In the genomic region with DNA sequence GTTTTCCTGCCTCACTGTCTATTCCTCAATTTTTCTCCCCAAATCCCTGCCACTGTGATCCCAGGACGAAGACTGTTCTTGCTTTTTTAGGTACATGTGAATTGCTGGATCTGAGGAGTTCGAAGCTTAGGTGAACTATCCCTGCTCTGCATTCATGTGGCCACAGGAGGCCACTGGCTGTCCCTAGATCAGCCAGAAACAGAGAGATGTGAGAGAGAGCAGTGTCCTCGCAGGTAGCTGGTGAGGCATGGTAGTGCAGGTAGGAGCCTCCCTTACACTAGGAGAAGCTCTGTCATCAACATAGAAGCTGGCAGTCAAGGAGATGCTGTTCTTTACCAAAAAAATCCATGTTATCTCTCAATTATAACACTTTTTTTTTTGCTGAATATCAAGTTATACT, we compare ENCODE assay signal across 11 cellular contexts.
DNase-seq lines count a peak whose midpoint lies in the region; ATAC-seq, FAIRE-seq and TF ChIP-seq lines count a peak whose summit lies in the region.
"Had no signal": no experiment of that assay in that cellular context is flagged by ENCODE, and none has a peak within 500 bp of the region (broad histone marks: within the 10 kb centered on the region; RNA-seq: fewer than 3 reads in every experiment).

No MANE protein-coding gene starts in this region.

- H3K36me3 Mint-ChIP-seq in CD4-positive, alpha-beta T cell (ENCODE audit: low read depth) = peaks cover 71% of the 10 kb centered on the region

- H3K27me3 Mint-ChIP-seq in CD4-positive, alpha-beta T cell = no peaks in the 10 kb centered on the region

- FAIRE-seq in GM12891 (lab: Jason Lieb, UNC) = peak; percentile 20

- no peak overlapping the region for H3K4me3 Mint-ChIP-seq in CD4-positive, alpha-beta T cell

- intact Hi-C loops in CD4-positive, alpha-beta T cell (cut with DNase I, micrococcal nuclease) = loop anchor here in 1 of 2 experiments (5.0 kb wide), 1 partner anchor 1569 kb away; no protein-coding TSS in a partner anchor

- POLR2A ChIA-PET in CD4-positive, alpha-beta T cell (lab: Charles Lee) = interaction anchor here (0.7 to 1.3 kb wide), 4 partner anchors 10 to 70 kb away, joined by 3 to 4 read pairs (median 3); no protein-coding TSS in a partner anchor

- no peaks in the 10 kb centered on the region for H3K9me3 ChIP-seq in CD4-positive, alpha-beta T cell (ENCODE audit: control insufficient read depth, low read length)
- H3K9me3 ChIP-seq: gastroesophageal sphincter, psoas muscle had no signal

- H3K27ac Mint-ChIP-seq in CD4-positive, alpha-beta T cell = peak overlapping the region; percentile 16

- H3K27me3 ChIP-seq in CD4-positive, alpha-beta T cell (ENCODE audit: control insufficient read depth, insufficient read depth, low read length) = no peaks in the 10 kb centered on the region
- H3K27me3 ChIP-seq: gastroesophageal sphincter had no signal

- no peak for TF ChIP-seq POLR2A in GM12891 (IDR thresholded peaks at IDR 0.05; ENCODE audit: low read depth, low read length)

- CTCF ChIA-PET in CD4-positive, alpha-beta T cell (lab: Charles Lee) = interaction anchor here (0.5 to 1.5 kb wide), 4 partner anchors 46 to 1303 kb away, joined by 3 to 4 read pairs (median 3); no protein-coding TSS in a partner anchor

- no peaks in the 10 kb centered on the region for H3K9me3 Mint-ChIP-seq in CD4-positive, alpha-beta T cell

- peaks cover 10% of the 10 kb centered on the region for H3K4me1 Mint-ChIP-seq in CD4-positive, alpha-beta T cell (ENCODE audit: low read depth)

- no peak overlapping the region for H3K27ac ChIP-seq in CD4-positive, alpha-beta T cell (ENCODE audit: low read depth, low read length)
- H3K27ac ChIP-seq: gastroesophageal sphincter, psoas muscle had no signal

- DNase-seq in CD4-positive, alpha-beta T cell = peak in 1 of 10 experiments; percentile 6
- DNase-seq in GM12891 (ENCODE audit: insufficient read length, low spot score) (no peak), OCI-M1 (lab: John Stamatoyannopoulos, UW) (peak; percentile 16), DMS79 treated with DMSO at 0.1 percent for 48 hours (lab: John Stamatoyannopoulos, UW) (no peak), NCI-H2081 treated with DMSO at 0.1 percent for 48 hours (lab: John Stamatoyannopoulos, UW) (no peak), MV-4-11 (lab: John Stamatoyannopoulos, UW) (no peak)
- DNase-seq: psoas muscle; stimulated activated naive CD4-positive, alpha-beta T cell treated with Interleukin-2 at 50 U/mL for 16 hours had no signal

- TF ChIP-seq CTCF in CD4-positive, alpha-beta T cell (IDR thresholded peaks at IDR 0.05) = no peak

- peak; percentile 79 for ATAC-seq in CD4-positive, alpha-beta T cell (ENCODE audit: poor library complexity)
- ATAC-seq in esophagus mucosa (peak; percentile 56), GM21423 (IDR thresholded peaks at IDR 0.05; ENCODE audit: unreplicated experiment) (no peak)
- ATAC-seq: gastroesophageal sphincter had no signal

TF ChIP-seq in GM12891, 5 proteins besides CTCF, POLR2A, EP300 and RAD21:
- TF ChIP-seq POLR2AphosphoS5 (IDR thresholded peaks at IDR 0.05; ENCODE audit: low read depth, low read length) (no peak), POU2F2 (IDR thresholded peaks at IDR 0.05; ENCODE audit: low read depth, low read length) (no peak), PAX5 (IDR thresholded peaks at IDR 0.05; ENCODE audit: insufficient read depth, low read length, severe bottlenecking) (no peak), TAF1 (IDR thresholded peaks at IDR 0.05; ENCODE audit: low read depth, low read length) (no peak), SPI1 (IDR thresholded peaks at IDR 0.05; ENCODE audit: low read depth, low read length) (no peak)
